In genomic region chr11:33734441-33735165, GRCh38 we compare ENCODE assay signal across 8 cellular contexts. TPM values are rescaled to one million over a fixed set of nuclear protein-coding genes. Genes with fewer than 3 reads are reported as not detected.
A peak's percentile ranks its signal among the peaks of the same experiment; 100 is the strongest.
DNase-seq lines count a peak whose midpoint lies in the region; ATAC-seq and TF ChIP-seq lines count a peak whose summit lies in the region.

No MANE protein-coding gene starts in this region.

- H3K4me1 ChIP-seq in CD4-positive, CD25-positive, alpha-beta regulatory T cell (ENCODE audit: control insufficient read depth, insufficient read depth, low read length, poor library complexity, severe bottlenecking): peaks cover 20% of the 10 kb centered on the region
- H3K4me1 ChIP-seq in MM.1S (ENCODE audit: low read length) (peaks cover 25% of the 10 kb centered on the region), mesendoderm (ENCODE audit: control insufficient read depth, low read depth, low read length) (peaks cover 4% of the 10 kb centered on the region), vagina (peaks cover 70% of the 10 kb centered on the region)

- H3K4me1 Mint-ChIP-seq in CD4-positive, CD25-positive, alpha-beta regulatory T cell: peaks cover 16 to 54% (median 36%) of the 10 kb centered on the region in 4 donors

- H2BK120ac ChIP-seq in mesendoderm (ENCODE audit: low read depth, low read length): no peak overlapping the region

- peak overlapping the region; percentile 5; the same call in 1 of the 2 replicates for H2AFZ ChIP-seq in MM.1S (ENCODE audit: low read length)

- H3K9me3 Mint-ChIP-seq in CD4-positive, CD25-positive, alpha-beta regulatory T cell: no peaks in the 10 kb centered on the region

- no peak overlapping the region for H4K8ac ChIP-seq in mesendoderm (ENCODE audit: low read depth, low read length)

- DNase-seq in CD4-positive, CD25-positive, alpha-beta regulatory T cell: peak in 1 of 3 donors; percentile 20
- DNase-seq in MM.1S (peak; percentile 19), choroid plexus epithelial cell (ENCODE audit: low read depth) (peak; percentile 59), mesendoderm (no peak), vagina (ENCODE audit: extremely low spot score in 2 of 2) (no peak), NCI-H1930 (lab: John Stamatoyannopoulos, UW) (no peak), epidermal melanocyte (ENCODE audit: insufficient read length, low spot score) (no peak)

- H3K4me3 ChIP-seq in CD4-positive, CD25-positive, alpha-beta regulatory T cell (ENCODE audit: low read depth, low read length): peak overlapping the region; percentile 97
- H3K4me3 ChIP-seq in MM.1S (ENCODE audit: low read length) (peak overlapping the region; percentile 80), choroid plexus epithelial cell (ENCODE audit: low read depth, low read length) (peak overlapping the region; percentile 86), mesendoderm (ENCODE audit: low read length) (no peak overlapping the region), vagina (peak overlapping the region; percentile 91 to 99)

- no peak overlapping the region for H3K18ac ChIP-seq in mesendoderm (ENCODE audit: low read length)

- no peaks in the 10 kb centered on the region for H3K27me3 Mint-ChIP-seq in CD4-positive, CD25-positive, alpha-beta regulatory T cell

- no peaks in the 10 kb centered on the region for H3K9me2 ChIP-seq in MM.1S (replicated peaks; ENCODE audit: insufficient read depth, low read length)

- intact Hi-C loops in vagina (cut with DNase I): loop anchor here (5.0 to 10.0 kb wide), 2 partner anchors 32 to 1860 kb away; partner anchors contain the start of gene C11orf91

- no peak overlapping the region for H2BK5ac ChIP-seq in mesendoderm (ENCODE audit: low read length)

- H3K27ac Mint-ChIP-seq in CD4-positive, CD25-positive, alpha-beta regulatory T cell: peak overlapping the region; percentile 83 to 96 (median 87)

- no peaks in the 10 kb centered on the region for H3K27me3 ChIP-seq in CD4-positive, CD25-positive, alpha-beta regulatory T cell (ENCODE audit: control insufficient read depth, insufficient read depth, low read length)
- no peaks in the 10 kb centered on the region for H3K27me3 ChIP-seq in MM.1S (replicated peaks; ENCODE audit: insufficient read depth, low read length)
- no peaks in the 10 kb centered on the region for H3K27me3 ChIP-seq in mesendoderm (ENCODE audit: insufficient read depth, low read length, poor library complexity)
- H3K27me3 ChIP-seq in vagina: no peaks in the 10 kb centered on the region

- H3K36me3 Mint-ChIP-seq in CD4-positive, CD25-positive, alpha-beta regulatory T cell: peaks cover 5% of the 10 kb centered on the region

- no peaks in the 10 kb centered on the region for H3K36me3 ChIP-seq in CD4-positive, CD25-positive, alpha-beta regulatory T cell (ENCODE audit: control insufficient read depth, insufficient read depth, low read length)
- H3K36me3 ChIP-seq in MM.1S (replicated peaks; ENCODE audit: insufficient read depth, low read length) (peaks cover 20% of the 10 kb centered on the region; the same call in 1 of the 2 replicates), mesendoderm (ENCODE audit: control insufficient read depth, insufficient read depth, low read length) (no peaks in the 10 kb centered on the region), vagina (no peaks in the 10 kb centered on the region)

- WGBS in mesendoderm (ENCODE audit: extremely low coverage, insufficient coverage, low lambda C conversion rate): no CpG with 5 or more reads among the region's 10 CpGs

- H3K9ac ChIP-seq in MM.1S (ENCODE audit: low read length): peak overlapping the region; percentile 95
- H3K9ac ChIP-seq in mesendoderm (ENCODE audit: low read length): peak overlapping the region; percentile 57

- peaks cover 5% of the 10 kb centered on the region for H3K79me1 ChIP-seq in mesendoderm (ENCODE audit: low read length)

- no peak overlapping the region for H2BK15ac ChIP-seq in mesendoderm (replicated peaks; ENCODE audit: low read depth)

- peak overlapping the region; percentile 92 for H3K4me2 ChIP-seq in MM.1S (ENCODE audit: low read depth, low read length)
- peak overlapping the region; percentile 67 for H3K4me2 ChIP-seq in mesendoderm (ENCODE audit: low read length)

- H3F3A ChIP-seq in MM.1S (ENCODE audit: insufficient read depth, low read length): peaks cover 22% of the 10 kb centered on the region

- H2AK5ac ChIP-seq in mesendoderm (ENCODE audit: low read length): no peak overlapping the region

- no peak overlapping the region for H3K4ac ChIP-seq in mesendoderm (ENCODE audit: low read depth, low read length)

- H4K5ac ChIP-seq in mesendoderm (ENCODE audit: low read length): no peak overlapping the region

- peak overlapping the region; percentile 94 to 99 (median 96) for H3K4me3 Mint-ChIP-seq in CD4-positive, CD25-positive, alpha-beta regulatory T cell

- H3K27ac ChIP-seq in CD4-positive, CD25-positive, alpha-beta regulatory T cell (ENCODE audit: insufficient read depth, low read length, poor library complexity, severe bottlenecking): no peak overlapping the region
- H3K27ac ChIP-seq in MM.1S (ENCODE audit: low read length) (peak overlapping the region; percentile 94), mesendoderm (ENCODE audit: low read depth, low read length) (no peak overlapping the region), vagina (peak overlapping the region; percentile 97)

- peak overlapping the region; percentile 59 for H3K23ac ChIP-seq in mesendoderm (ENCODE audit: low read length)

- no peaks in the 10 kb centered on the region for H3K9me3 ChIP-seq in CD4-positive, CD25-positive, alpha-beta regulatory T cell (ENCODE audit: control insufficient read depth in 2 of 2, low read length in 2 of 2)
- H3K9me3 ChIP-seq in MM.1S (replicated peaks; ENCODE audit: insufficient read depth, low read length) (no peaks in the 10 kb centered on the region), vagina (no peaks in the 10 kb centered on the region)

- H4K20me1 ChIP-seq in MM.1S (ENCODE audit: insufficient read depth, low read length): peaks cover 23% of the 10 kb centered on the region

- TF ChIP-seq POLR2A in vagina (IDR thresholded peaks at IDR 0.05): no peak

- H3K79me2 ChIP-seq in MM.1S (ENCODE audit: low read length) (peaks cover 58% of the 10 kb centered on the region), mesendoderm (ENCODE audit: control insufficient read depth, insufficient read depth, low read length) (peaks cover 4% of the 10 kb centered on the region)

- peak overlapping the region; percentile 28 for H3K56ac ChIP-seq in mesendoderm (ENCODE audit: low read length)

- ATAC-seq in CD4-positive, CD25-positive, alpha-beta regulatory T cell (ENCODE audit: low read depth in 2 of 2): no peak
- no peak for ATAC-seq in HG03280 (IDR thresholded peaks at IDR 0.05; ENCODE audit: unreplicated experiment)

- TF ChIP-seq CTCF in MM.1S (IDR thresholded peaks at IDR 0.05; ENCODE audit: low read length): no peak
- TF ChIP-seq CTCF in choroid plexus epithelial cell (conservative IDR thresholded peaks at IDR 0.05; ENCODE audit: low read depth, low read length): no peak
- TF ChIP-seq CTCF in vagina (IDR thresholded peaks at IDR 0.05): no peak

RNA-seq across cellular contexts. Expression of gene CD59, which starts 1.6 kb away (rescaled TPM):
- total RNA-seq in CD4-positive, CD25-positive, alpha-beta regulatory T cell: 80.3 TPM
- 100 to 1,000 TPM; 180 to 388 (median 223) TPM for polyA plus RNA-seq in CD4-positive, CD25-positive, alpha-beta regulatory T cell
- 39.5 TPM for polyA plus RNA-seq in mesendoderm (2013, experiment 1 of 2)
- 40.7 TPM for polyA plus RNA-seq in mesendoderm (2013, experiment 2 of 2)
- total RNA-seq in vagina: 272 TPM

RNA-seq across cellular contexts. Expression of gene C11orf91, which starts 34.0 kb away (rescaled TPM):
- not detected for total RNA-seq in CD4-positive, CD25-positive, alpha-beta regulatory T cell
- not detected for polyA plus RNA-seq in CD4-positive, CD25-positive, alpha-beta regulatory T cell
- not detected for polyA plus RNA-seq in mesendoderm (2013, experiment 1 of 2)
- 0.08 TPM for polyA plus RNA-seq in mesendoderm (2013, experiment 2 of 2)
- not detected for total RNA-seq in vagina

RNA-seq across cellular contexts. Expression of gene FBXO3, which starts 39.7 kb away (rescaled TPM):
- total RNA-seq in CD4-positive, CD25-positive, alpha-beta regulatory T cell: 56.7 TPM
- polyA plus RNA-seq in CD4-positive, CD25-positive, alpha-beta regulatory T cell: 10 to 100 TPM; 48.6 to 57.5 (median 55.7) TPM
- 11.3 TPM for polyA plus RNA-seq in mesendoderm (2013, experiment 1 of 2)
- 14.0 TPM for polyA plus RNA-seq in mesendoderm (2013, experiment 2 of 2)
- 29.7 TPM for total RNA-seq in vagina

Comparison
In these comparisons a context has a peak if more than half of its experiments do, and no peak if none do; other contexts are left out.
1. DNase-seq: peak in MM.1S (single experiment) and choroid plexus epithelial cell (single experiment); none in mesendoderm (single experiment), vagina (0 of 2), NCI-H1930 (0 of 2) and epidermal melanocyte (single experiment).
2. H3K27ac ChIP-seq: peak in MM.1S (single experiment) and vagina (single experiment); none in CD4-positive, CD25-positive, alpha-beta regulatory T cell (single experiment) and mesendoderm (single experiment).